In the genomic region with DNA sequence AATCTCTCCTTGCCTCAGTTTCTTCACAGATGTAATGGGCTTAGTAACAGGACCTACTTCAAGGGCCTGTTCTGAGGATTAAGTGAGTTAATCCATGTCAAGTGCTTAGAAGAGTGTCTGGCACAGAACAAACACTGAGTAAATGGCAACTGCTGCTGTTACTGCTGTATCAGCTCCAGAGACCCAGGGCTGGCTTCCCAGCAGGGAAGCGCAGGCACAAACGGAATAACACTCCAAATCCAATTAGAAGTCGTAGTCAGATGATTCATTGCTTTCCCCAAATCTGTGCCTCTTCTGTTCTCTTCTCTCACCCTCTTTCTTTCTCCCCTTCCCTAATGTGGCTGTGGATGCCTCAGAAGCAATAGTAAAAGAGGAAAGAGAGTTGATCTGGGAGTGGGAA, we compare ENCODE assay signal across 1 cellular context.
TF ChIP-seq lines count a peak whose summit lies in the region.

No MANE protein-coding gene starts in this region.

TF ChIP-seq in SK-N-SH, 30 proteins besides CTCF, POLR2A, EP300 and RAD21 (continued from another document):
- TF ChIP-seq, protein P1, sequence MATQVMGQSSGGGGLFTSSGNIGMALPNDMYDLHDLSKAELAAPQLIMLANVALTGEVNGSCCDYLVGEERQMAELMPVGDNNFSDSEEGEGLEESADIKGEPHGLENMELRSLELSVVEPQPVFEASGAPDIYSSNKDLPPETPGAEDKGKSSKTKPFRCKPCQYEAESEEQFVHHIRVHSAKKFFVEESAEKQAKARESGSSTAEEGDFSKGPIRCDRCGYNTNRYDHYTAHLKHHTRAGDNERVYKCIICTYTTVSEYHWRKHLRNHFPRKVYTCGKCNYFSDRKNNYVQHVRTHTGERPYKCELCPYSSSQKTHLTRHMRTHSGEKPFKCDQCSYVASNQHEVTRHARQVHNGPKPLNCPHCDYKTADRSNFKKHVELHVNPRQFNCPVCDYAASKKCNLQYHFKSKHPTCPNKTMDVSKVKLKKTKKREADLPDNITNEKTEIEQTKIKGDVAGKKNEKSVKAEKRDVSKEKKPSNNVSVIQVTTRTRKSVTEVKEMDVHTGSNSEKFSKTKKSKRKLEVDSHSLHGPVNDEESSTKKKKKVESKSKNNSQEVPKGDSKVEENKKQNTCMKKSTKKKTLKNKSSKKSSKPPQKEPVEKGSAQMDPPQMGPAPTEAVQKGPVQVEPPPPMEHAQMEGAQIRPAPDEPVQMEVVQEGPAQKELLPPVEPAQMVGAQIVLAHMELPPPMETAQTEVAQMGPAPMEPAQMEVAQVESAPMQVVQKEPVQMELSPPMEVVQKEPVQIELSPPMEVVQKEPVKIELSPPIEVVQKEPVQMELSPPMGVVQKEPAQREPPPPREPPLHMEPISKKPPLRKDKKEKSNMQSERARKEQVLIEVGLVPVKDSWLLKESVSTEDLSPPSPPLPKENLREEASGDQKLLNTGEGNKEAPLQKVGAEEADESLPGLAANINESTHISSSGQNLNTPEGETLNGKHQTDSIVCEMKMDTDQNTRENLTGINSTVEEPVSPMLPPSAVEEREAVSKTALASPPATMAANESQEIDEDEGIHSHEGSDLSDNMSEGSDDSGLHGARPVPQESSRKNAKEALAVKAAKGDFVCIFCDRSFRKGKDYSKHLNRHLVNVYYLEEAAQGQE (IDR thresholded peaks at IDR 0.05; ENCODE audit: low read depth, low read length): no peak
- TF ChIP-seq JUND (IDR thresholded peaks at IDR 0.05) (no peak), POLR2AphosphoS5 (IDR thresholded peaks at IDR 0.05; ENCODE audit: low read depth, low read length) (no peak)
